In genomic region chr4:121685257-121685656, GRCh38 we compare ENCODE assay signal across 31 cellular contexts. TPM values are rescaled to one million over a fixed set of nuclear protein-coding genes. Genes with fewer than 3 reads are reported as not detected.
A peak's percentile ranks its signal among the peaks of the same experiment; 100 is the strongest.
DNase-seq lines count a peak whose midpoint lies in the region; ATAC-seq and TF ChIP-seq lines count a peak whose summit lies in the region.
"Had no signal": no experiment of that assay in that cellular context is flagged by ENCODE, and none has a peak within 500 bp of the region (broad histone marks: within the 10 kb centered on the region; RNA-seq: fewer than 3 reads in every experiment).

No MANE protein-coding gene starts in this region.

- H3K79me1 ChIP-seq in H9 (ENCODE audit: insufficient read depth, low read depth, low read length, poor library complexity, severe bottlenecking) = peaks cover 4% of the 10 kb centered on the region

- no peak overlapping the region for H2AK5ac ChIP-seq in H9 (ENCODE audit: insufficient read length, low read length)

- no peak overlapping the region for H3T11ph ChIP-seq in H9 (ENCODE audit: low read length)

- H3K4me3 Mint-ChIP-seq in H9 = no peak overlapping the region
- H3K4me3 Mint-ChIP-seq in activated T-helper 2 cell treated with anti-CD3 and anti-CD28 coated beads, Interferon-gamma antibody, Interleukin-2, Interleukin-4, amounts not matched to agents 10 μg/mL and 5 μg/mL and 100 μg/mL, durations not matched to agents 14 hours and 24 hours and 36 hours (ENCODE audit: low read depth) = no peak overlapping the region
- H3K4me3 Mint-ChIP-seq in type B pancreatic cell = no peak overlapping the region
- H3K4me3 Mint-ChIP-seq: activated CD8-positive, alpha-beta memory T cell treated with anti-CD3 and anti-CD28 coated beads, Interleukin-2, amount 10 ng/mL, durations not matched to agents 7 days and 5 days; activated T-cell treated with anti-CD3 and anti-CD28 coated beads, Interleukin-2, amount 50 U/mL, for 4 hours; mesothelial cell of epicardium; T-cell had no signal

- H3K9ac ChIP-seq in H9 (ENCODE audit: extremely low read depth, insufficient read length, low read length) = no peak overlapping the region

- intact Hi-C loops in activated T-helper 2 cell treated with anti-CD3 and anti-CD28 coated beads, Interferon-gamma antibody, Interleukin-2, Interleukin-4, amounts not matched to agents 10 μg/mL and 5 μg/mL and 100 μg/mL, durations not matched to agents 14 hours and 24 hours and 36 hours (cut with micrococcal nuclease) = no loop called here
- intact Hi-C loops in gastrocnemius medialis (cut with DNase I; ENCODE audit: low total_unique reads) (no loop called here), tibial artery (cut with DNase I; ENCODE audit: low total_unique reads) (no loop called here)

- no peak overlapping the region for H3K4me2 ChIP-seq in H9 (ENCODE audit: insufficient read depth, insufficient read length, low read length)

- H4K8ac ChIP-seq in H9 (replicated peaks; ENCODE audit: insufficient read length, low read depth, low read length) = no peak overlapping the region

- H2BK12ac ChIP-seq in H9 (ENCODE audit: insufficient read length, low read depth, low read length) = no peak overlapping the region

- peaks cover 9% of the 10 kb centered on the region; the same call in 1 of the 2 replicates for H3K79me2 ChIP-seq in H9 (ENCODE audit: insufficient read depth, low read length)

- no peak overlapping the region for H3K56ac ChIP-seq in H9 (ENCODE audit: insufficient read length, low read depth, low read length)

- H3K4me1 Mint-ChIP-seq in H9 (peaks cover 0 to 3% of the 10 kb centered on the region in 2 experiments; a peak in 1 of 4 replicates), type B pancreatic cell (ENCODE audit: unreplicated experiment) (no peaks in the 10 kb centered on the region)
- H3K4me1 Mint-ChIP-seq in activated T-helper 2 cell treated with anti-CD3 and anti-CD28 coated beads, Interferon-gamma antibody, Interleukin-2, Interleukin-4, amounts not matched to agents 10 μg/mL and 5 μg/mL and 100 μg/mL, durations not matched to agents 14 hours and 24 hours and 36 hours (ENCODE audit: low read depth) = peaks cover 4% of the 10 kb centered on the region
- H3K4me1 Mint-ChIP-seq: activated CD8-positive, alpha-beta memory T cell treated with anti-CD3 and anti-CD28 coated beads, Interleukin-2, amount 10 ng/mL, durations not matched to agents 7 days and 5 days; mesothelial cell of epicardium; naive B cell; T-cell had no signal

- no peaks in the 10 kb centered on the region for H3K9me3 Mint-ChIP-seq in H9
- H3K9me3 Mint-ChIP-seq in activated T-helper 2 cell treated with anti-CD3 and anti-CD28 coated beads, Interferon-gamma antibody, Interleukin-2, Interleukin-4, amounts not matched to agents 10 μg/mL and 5 μg/mL and 100 μg/mL, durations not matched to agents 14 hours and 24 hours and 36 hours = no peaks in the 10 kb centered on the region
- H3K9me3 Mint-ChIP-seq in type B pancreatic cell = no peaks in the 10 kb centered on the region
- H3K9me3 Mint-ChIP-seq: activated T-cell treated with anti-CD3 and anti-CD28 coated beads, Interleukin-2, amount 50 U/mL, for 4 hours; mesothelial cell of epicardium; naive B cell; T-cell had no signal

- no peak for TF ChIP-seq CTCF in H9 (conservative IDR thresholded peaks at IDR 0.05)
- no peak for TF ChIP-seq CTCF in fibroblast of pulmonary artery (IDR thresholded peaks at IDR 0.05; ENCODE audit: low read length, missing control alignments)
- no peak for TF ChIP-seq CTCF in type B pancreatic cell (conservative IDR thresholded peaks at IDR 0.05)
- no peak for TF ChIP-seq CTCF in gastrocnemius medialis (IDR thresholded peaks at IDR 0.05 in 4 of 5, conservative IDR thresholded peaks at IDR 0.05 in 1 of 5)
- TF ChIP-seq CTCF in tibial artery (IDR thresholded peaks at IDR 0.05) = no peak

- no peak overlapping the region for H3K14ac ChIP-seq in H9 (ENCODE audit: insufficient read depth, low read length)

- H2BK15ac ChIP-seq in H9 (ENCODE audit: low read depth, low read length) = no peak overlapping the region

- peaks cover 8 to 42% (median 37%) of the 10 kb centered on the region in 3 experiments; a peak in 5 of 7 replicates for H3K36me3 Mint-ChIP-seq in H9 (ENCODE audit: insufficient read depth in 1 of 3, low read depth in 3 of 3)
- H3K36me3 Mint-ChIP-seq in activated T-helper 2 cell treated with anti-CD3 and anti-CD28 coated beads, Interferon-gamma antibody, Interleukin-2, Interleukin-4, amounts not matched to agents 10 μg/mL and 5 μg/mL and 100 μg/mL, durations not matched to agents 14 hours and 24 hours and 36 hours (ENCODE audit: low read depth) = peaks cover 33% of the 10 kb centered on the region
- H3K36me3 Mint-ChIP-seq in type B pancreatic cell = peaks cover 26% of the 10 kb centered on the region

- peaks cover 0 to 54% of the 10 kb centered on the region in 2 donors for H3K36me3 ChIP-seq in gastrocnemius medialis
- H3K36me3 ChIP-seq in tibial artery = peaks cover 31 to 58% (median 48%) of the 10 kb centered on the region in 3 donors

- no peak for ATAC-seq in gastrocnemius medialis
- ATAC-seq: activated CD8-positive, alpha-beta memory T cell treated with anti-CD3 and anti-CD28 coated beads, Interleukin-2, amount 10 ng/mL, durations not matched to agents 7 days and 5 days; activated T-cell treated with anti-CD3 and anti-CD28 coated beads, Interleukin-2, amount 50 U/mL, for 4 hours; body of pancreas; T-cell had no signal

- H4K5ac ChIP-seq in H9 (ENCODE audit: insufficient read length, low read depth, low read length) = no peak overlapping the region

- H2BK120ac ChIP-seq in H9 (ENCODE audit: low read depth, low read length, poor library complexity, severe bottlenecking) = no peak overlapping the region

- H3K27me3 ChIP-seq in H9 (ENCODE audit: insufficient read depth, low read length) (no peaks in the 10 kb centered on the region), gastrocnemius medialis (no peaks in the 10 kb centered on the region), tibial artery (no peaks in the 10 kb centered on the region)
- H3K27me3 ChIP-seq: body of pancreas, dorsolateral prefrontal cortex, MG63, sigmoid colon had no signal

- H3K27me3 Mint-ChIP-seq in H9 (ENCODE audit: low read depth) = no peaks in the 10 kb centered on the region
- H3K27me3 Mint-ChIP-seq in activated T-helper 2 cell treated with anti-CD3 and anti-CD28 coated beads, Interferon-gamma antibody, Interleukin-2, Interleukin-4, amounts not matched to agents 10 μg/mL and 5 μg/mL and 100 μg/mL, durations not matched to agents 14 hours and 24 hours and 36 hours (ENCODE audit: low read depth) = no peaks in the 10 kb centered on the region
- no peaks in the 10 kb centered on the region for H3K27me3 Mint-ChIP-seq in type B pancreatic cell
- H3K27me3 Mint-ChIP-seq: activated CD8-positive, alpha-beta memory T cell treated with anti-CD3 and anti-CD28 coated beads, Interleukin-2, amount 10 ng/mL, durations not matched to agents 7 days and 5 days; naive B cell; T-cell had no signal

- DNase-seq in H9 = no peak
- DNase-seq in activated T-helper 2 cell treated with anti-CD3 and anti-CD28 coated beads, Interferon-gamma antibody, Interleukin-2, Interleukin-4, amounts not matched to agents 10 μg/mL and 5 μg/mL and 100 μg/mL, durations not matched to agents 14 hours and 24 hours and 36 hours (ENCODE audit: low spot score) = no peak
- DNase-seq in fibroblast of pulmonary artery (ENCODE audit: low read depth) = peak; percentile 53
- no peak for DNase-seq in type B pancreatic cell (ENCODE audit: extremely low spot score, unreplicated experiment)
- DNase-seq in gastrocnemius medialis = no peak
- no peak for DNase-seq in DMS79 treated with DMSO at 0.1 percent for 48 hours (lab: John Stamatoyannopoulos, UW)
- no peak for DNase-seq in tibial artery
- DNase-seq: activated CD4-positive, alpha-beta T cell treated with anti-CD3 and anti-CD28 coated beads, Interleukin-2, amount 50 U/mL, for 4 hours; activated CD4-positive, CD25-positive, alpha-beta regulatory T cell; activated CD8-positive, alpha-beta memory T cell treated with anti-CD3 and anti-CD28 coated beads, Interleukin-2, amount 10 ng/mL, durations not matched to agents 7 days and 5 days; activated T-cell treated with anti-CD3 and anti-CD28 coated beads, Interleukin-2, amount 50 U/mL, for 4 hours; body of pancreas; cerebellar nuclear complex; dorsolateral prefrontal cortex; glutamatergic neuron; KG1; kidney glomerular epithelial cell; MG63; naive B cell; NCI-H1105; NCI-H187; NCI-H2171; NCI-H82; occipital lobe; RPMI8226; sigmoid colon; stimulated activated CD4-positive, alpha-beta T cell treated with anti-CD3 and anti-CD28 coated beads, Interleukin-4, amount 100 ng/mL, for 24 hours; T-cell; trophoblast cell had no signal

- in situ Hi-C loops in gastrocnemius medialis (cut with MboI; ENCODE audit: low sequenced_read_pairs in 4 of 4) = no loop called here

- H4K91ac ChIP-seq in H9 (ENCODE audit: insufficient read length, low read depth, low read length) = no peak overlapping the region

- no peak overlapping the region for H3K23ac ChIP-seq in H9 (ENCODE audit: insufficient read length, low read depth, low read length)

- H2BK20ac ChIP-seq in H9 (ENCODE audit: low read depth, low read length, poor library complexity, severe bottlenecking) = no peak overlapping the region

- H3K4me3 ChIP-seq in fibroblast of pulmonary artery (replicated peaks; ENCODE audit: low read depth, low read length) (no peak overlapping the region), gastrocnemius medialis (no peak overlapping the region), tibial artery (no peak overlapping the region)
- H3K4me3 ChIP-seq: body of pancreas, dorsolateral prefrontal cortex, MG63, sigmoid colon had no signal

- H3K27ac Mint-ChIP-seq in H9 (peak overlapping the region in 2 of 3 experiments; percentile 11 to 21; a peak in 4 of 7 replicates), type B pancreatic cell (peak overlapping the region; percentile 31)
- H3K27ac Mint-ChIP-seq in activated T-helper 2 cell treated with anti-CD3 and anti-CD28 coated beads, Interferon-gamma antibody, Interleukin-2, Interleukin-4, amounts not matched to agents 10 μg/mL and 5 μg/mL and 100 μg/mL, durations not matched to agents 14 hours and 24 hours and 36 hours = peak overlapping the region; percentile 0
- H3K27ac Mint-ChIP-seq: activated CD8-positive, alpha-beta memory T cell treated with anti-CD3 and anti-CD28 coated beads, Interleukin-2, amount 10 ng/mL, durations not matched to agents 7 days and 5 days; mesothelial cell of epicardium; T-cell had no signal

- no peaks in the 10 kb centered on the region for H3K23me2 ChIP-seq in H9 (ENCODE audit: insufficient read length, low read depth, low read length, poor library complexity, severe bottlenecking)

- H3K4me1 ChIP-seq in H9 (ENCODE audit: insufficient read depth, low read length) (peaks cover 9% of the 10 kb centered on the region), gastrocnemius medialis (peaks cover 11 to 15% of the 10 kb centered on the region in 2 donors), tibial artery (peaks cover 0 to 29% (median 22%) of the 10 kb centered on the region in 4 donors)

- H3K4ac ChIP-seq in H9 (ENCODE audit: low read depth, low read length) = no peak overlapping the region

- no peak overlapping the region for H3K18ac ChIP-seq in H9 (ENCODE audit: insufficient read length, low read depth, low read length)

- WGBS in H9 (ENCODE audit: extremely low coverage, insufficient read length, low lambda C conversion rate) = no CpG with 5 or more reads among the region's 2 CpGs

- H3K27ac ChIP-seq in H9 (ENCODE audit: insufficient read length, low read depth, low read length) (no peak overlapping the region), gastrocnemius medialis (no peak overlapping the region), tibial artery (no peak overlapping the region)
- H3K27ac ChIP-seq: body of pancreas, C4-2B, dorsolateral prefrontal cortex had no signal

- no peak for TF ChIP-seq POLR2A in gastrocnemius medialis (IDR thresholded peaks at IDR 0.05)

- H2AFZ ChIP-seq in H9 (ENCODE audit: low read length) = no peak overlapping the region

- no peaks in the 10 kb centered on the region for H4K20me1 ChIP-seq in H9 (ENCODE audit: control insufficient read depth, insufficient read depth, insufficient read length)

- H2BK5ac ChIP-seq in H9 (ENCODE audit: insufficient read length, low read length) = no peak overlapping the region

- H3K9me3 ChIP-seq in H9 (ENCODE audit: control insufficient read depth, low read depth, low read length) (no peaks in the 10 kb centered on the region), gastrocnemius medialis (no peaks in the 10 kb centered on the region), tibial artery (no peaks in the 10 kb centered on the region)
- H3K9me3 ChIP-seq: body of pancreas, MG63, sigmoid colon had no signal

RNA-seq across cellular contexts. Expression of gene ANXA5, which starts 11.5 kb away (rescaled TPM):
- total RNA-seq in H9 (2021) (231 and 234 TPM in 2 replicates), type B pancreatic cell (ENCODE audit: low replicate concordance) (175 and 245 TPM in 2 replicates), gastrocnemius medialis (100 to 1,000 TPM in 2 of 4 donors, 10 to 100 TPM in 2; 59.2 to 181 (median 88.0) TPM)
- 105 and 107 TPM in 2 replicates for total RNA-seq in activated T-helper 2 cell treated with anti-CD3 and anti-CD28 coated beads, Interferon-gamma antibody, Interleukin-2, Interleukin-4, amounts not matched to agents 10 μg/mL and 5 μg/mL and 100 μg/mL, durations not matched to agents 14 hours and 24 hours and 36 hours
